14 cellular contexts compared by ENCODE assay signal in the genomic region with DNA sequence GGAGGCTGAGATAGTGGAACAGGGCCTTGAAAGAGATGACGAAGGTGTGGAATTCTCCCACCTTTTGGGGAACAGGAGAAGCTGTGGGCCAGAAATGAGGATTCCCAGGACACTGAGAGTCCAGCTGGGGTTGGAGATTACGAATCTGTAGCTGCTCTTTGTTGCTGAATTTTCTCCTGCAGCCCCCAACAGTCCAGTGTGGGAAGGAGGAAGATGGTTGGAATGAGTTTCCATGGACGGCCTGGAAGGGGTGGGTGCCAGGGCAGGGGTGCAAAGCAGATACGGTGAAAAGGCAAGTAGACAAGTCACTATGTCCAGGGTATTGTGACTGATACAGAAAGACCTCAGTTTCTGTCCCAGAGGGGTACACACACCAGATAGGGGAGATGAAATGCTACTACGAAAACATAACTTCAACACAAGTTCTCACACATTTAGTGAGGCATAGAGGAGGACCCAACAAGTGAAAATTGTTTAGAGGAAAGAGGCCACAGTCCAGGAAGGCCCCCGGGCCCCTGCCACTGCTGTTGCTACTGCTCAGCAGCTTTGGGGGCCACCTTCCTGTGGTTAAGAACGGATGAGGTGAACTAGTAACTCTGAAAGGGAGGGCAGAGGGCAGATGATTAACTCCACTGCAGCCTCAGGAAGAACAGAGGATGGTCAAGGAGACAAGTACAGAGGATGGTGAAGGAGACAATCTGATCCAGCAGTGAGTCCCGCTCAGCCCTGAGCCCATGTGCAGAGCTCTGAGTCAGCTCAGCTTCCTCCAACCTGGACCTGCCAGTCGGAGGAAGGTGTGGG. TPM values are rescaled to one million over a fixed set of nuclear protein-coding genes. Genes with fewer than 3 reads are reported as not detected.
DNase-seq lines count a peak whose midpoint lies in the region; ATAC-seq lines count a peak whose summit lies in the region.
"Had no signal": no experiment of that assay in that cellular context is flagged by ENCODE, and none has a peak within 500 bp of the region (broad histone marks: within the 10 kb centered on the region; RNA-seq: fewer than 3 reads in every experiment).

No MANE protein-coding gene starts in this region.

- ATAC-seq in activated T-cell treated with anti-CD3 and anti-CD28 coated beads, Interleukin-2, amount 50 U/mL, for 4 hours = peak; percentile 60 to 78
- peak; percentile 78 for ATAC-seq in HG02759 (IDR thresholded peaks at IDR 0.05; ENCODE audit: unreplicated experiment)
- peak; percentile 8 to 19 for ATAC-seq in stimulated activated naive B cell treated with anti-CD40 and anti-IgM and Interleukin-4, amounts not matched to agents 10 μg/mL and 1 μg/mL and 100 μg/mL, for 72 hours (replicated peaks)

- CTCF ChIA-PET in CD4-positive, alpha-beta memory T cell (lab: Charles Lee; ENCODE audit: partially characterized antibody) = interaction anchor here (2.5 to 7.3 kb wide), 2 partner anchors 20 to 96 kb away, joined by 12 to 43 read pairs; no protein-coding TSS in a partner anchor

- no peaks in the 10 kb centered on the region for H3K27me3 Mint-ChIP-seq in activated T-cell treated with anti-CD3 and anti-CD28 coated beads, Interleukin-2, amount 50 U/mL, for 4 hours (ENCODE audit: low read depth)
- peaks cover 4 to 6% of the 10 kb centered on the region in 2 donors for H3K27me3 Mint-ChIP-seq in stimulated activated naive B cell treated with anti-CD40 and anti-IgM and Interleukin-4, amounts not matched to agents 10 μg/mL and 1 μg/mL and 100 μg/mL, for 72 hours
- no peaks in the 10 kb centered on the region for H3K27me3 Mint-ChIP-seq in CD4-positive, alpha-beta memory T cell

- no peaks in the 10 kb centered on the region for H3K9me3 Mint-ChIP-seq in activated T-cell treated with anti-CD3 and anti-CD28 coated beads, Interleukin-2, amount 50 U/mL, for 4 hours
- H3K9me3 Mint-ChIP-seq in stimulated activated naive B cell treated with anti-CD40 and anti-IgM and Interleukin-4, amounts not matched to agents 10 μg/mL and 1 μg/mL and 100 μg/mL, for 72 hours = peaks cover 0 to 1% of the 10 kb centered on the region in 2 donors
- no peaks in the 10 kb centered on the region for H3K9me3 Mint-ChIP-seq in CD4-positive, alpha-beta memory T cell

- no peaks in the 10 kb centered on the region for H3K4me1 ChIP-seq in Karpas-422 (ENCODE audit: low read length)
- peaks cover 13% of the 10 kb centered on the region for H3K4me1 ChIP-seq in CD4-positive, alpha-beta memory T cell (ENCODE audit: insufficient read depth, low read length)
- peaks cover 6% of the 10 kb centered on the region for H3K4me1 ChIP-seq in effector memory CD4-positive, alpha-beta T cell (ENCODE audit: control insufficient read depth, insufficient read depth, low read length, poor library complexity, severe bottlenecking)
- H3K4me1 ChIP-seq: A549, colonic mucosa had no signal

- H3K36me3 ChIP-seq in Karpas-422 (ENCODE audit: insufficient read depth, low read length) = no peaks in the 10 kb centered on the region
- no peaks in the 10 kb centered on the region for H3K36me3 ChIP-seq in CD4-positive, alpha-beta memory T cell (ENCODE audit: insufficient read depth, low read length)
- H3K36me3 ChIP-seq in effector memory CD4-positive, alpha-beta T cell (ENCODE audit: control insufficient read depth, insufficient read depth, low read length) = no peaks in the 10 kb centered on the region
- H3K36me3 ChIP-seq: colonic mucosa had no signal

- H3K27ac ChIP-seq in Karpas-422 (ENCODE audit: low read length) = no peak overlapping the region
- H3K27ac ChIP-seq in CD4-positive, alpha-beta memory T cell (ENCODE audit: low read depth, low read length) = no peak overlapping the region
- H3K27ac ChIP-seq in effector memory CD4-positive, alpha-beta T cell (ENCODE audit: insufficient read depth, low read length, poor library complexity, severe bottlenecking) = no peak overlapping the region
- H3K27ac ChIP-seq: A549, colonic mucosa, hepatocyte, HL-60 had no signal

- POLR2A ChIA-PET in CD4-positive, alpha-beta memory T cell (lab: Charles Lee; ENCODE audit: partially characterized antibody) = interaction anchor here (2.3 kb wide), 1 partner anchor 18 kb away, joined by 11 read pairs; no protein-coding TSS in a partner anchor

- H3K4me3 Mint-ChIP-seq in activated T-cell treated with anti-CD3 and anti-CD28 coated beads, Interleukin-2, amount 50 U/mL, for 4 hours = no peak overlapping the region
- no peak overlapping the region for H3K4me3 Mint-ChIP-seq in stimulated activated naive B cell treated with anti-CD40 and anti-IgM and Interleukin-4, amounts not matched to agents 10 μg/mL and 1 μg/mL and 100 μg/mL, for 72 hours
- H3K4me3 Mint-ChIP-seq in CD4-positive, alpha-beta memory T cell = no peak overlapping the region

- H3K27ac Mint-ChIP-seq in stimulated activated naive B cell treated with anti-CD40 and anti-IgM and Interleukin-4, amounts not matched to agents 10 μg/mL and 1 μg/mL and 100 μg/mL, for 72 hours = no peak overlapping the region
- no peak overlapping the region for H3K27ac Mint-ChIP-seq in CD4-positive, alpha-beta memory T cell

- no peak for DNase-seq in activated T-cell treated with anti-CD3 and anti-CD28 coated beads, Interleukin-2, amount 50 U/mL, for 4 hours
- DNase-seq in activated T-cell treated with anti-CD3 and anti-CD28 coated beads, Interleukin-2, amount 50 U/mL, for 48 hours = no peak
- DNase-seq in Kasumi-1 (lab: John Stamatoyannopoulos, UW) (peak; percentile 46 to 73), Karpas-422 (no peak)
- DNase-seq in stimulated activated naive B cell treated with anti-CD40 and anti-IgM and Interleukin-4, amounts not matched to agents 10 μg/mL and 1 μg/mL and 100 μg/mL, for 72 hours = no peak
- DNase-seq in CD4-positive, alpha-beta memory T cell = no peak
- DNase-seq in effector memory CD4-positive, alpha-beta T cell = no peak
- DNase-seq: colonic mucosa, NCI-H2081 treated with DMSO at 0.1 percent for 48 hours had no signal

- H3K9me2 ChIP-seq in Karpas-422 (replicated peaks; ENCODE audit: insufficient read depth, low read length) = no peaks in the 10 kb centered on the region

- H3K4me1 Mint-ChIP-seq in activated T-cell treated with anti-CD3 and anti-CD28 coated beads, Interleukin-2, amount 50 U/mL, for 4 hours (ENCODE audit: low read depth) = peaks cover 13% of the 10 kb centered on the region
- H3K4me1 Mint-ChIP-seq in stimulated activated naive B cell treated with anti-CD40 and anti-IgM and Interleukin-4, amounts not matched to agents 10 μg/mL and 1 μg/mL and 100 μg/mL, for 72 hours = no peaks in the 10 kb centered on the region
- H3K4me1 Mint-ChIP-seq in CD4-positive, alpha-beta memory T cell = peaks cover 0 to 8% (median 1%) of the 10 kb centered on the region in 4 donors

- no peaks in the 10 kb centered on the region for H4K20me1 ChIP-seq in Karpas-422 (ENCODE audit: insufficient read depth, low read depth, low read length)

- H3K27me3 ChIP-seq in Karpas-422 (ENCODE audit: low read length) = no peaks in the 10 kb centered on the region
- H3K27me3 ChIP-seq in CD4-positive, alpha-beta memory T cell (ENCODE audit: insufficient read depth, low read length) = no peaks in the 10 kb centered on the region
- H3K27me3 ChIP-seq in effector memory CD4-positive, alpha-beta T cell (replicated peaks; ENCODE audit: control insufficient read depth, insufficient read depth, low read length, poor library complexity, severe bottlenecking) = no peaks in the 10 kb centered on the region
- H3K27me3 ChIP-seq: colonic mucosa, hepatocyte had no signal

- H3K4me2 ChIP-seq in Karpas-422 (ENCODE audit: low read depth, low read length, poor library complexity, severe bottlenecking) = no peak overlapping the region
- H3K4me2 ChIP-seq: A549, hepatocyte had no signal

- peaks cover 1% of the 10 kb centered on the region for H3K36me3 Mint-ChIP-seq in activated T-cell treated with anti-CD3 and anti-CD28 coated beads, Interleukin-2, amount 50 U/mL, for 4 hours (ENCODE audit: insufficient read depth)
- no peaks in the 10 kb centered on the region for H3K36me3 Mint-ChIP-seq in stimulated activated naive B cell treated with anti-CD40 and anti-IgM and Interleukin-4, amounts not matched to agents 10 μg/mL and 1 μg/mL and 100 μg/mL, for 72 hours
- no peaks in the 10 kb centered on the region for H3K36me3 Mint-ChIP-seq in CD4-positive, alpha-beta memory T cell

- intact Hi-C loops in CD4-positive, alpha-beta memory T cell (cut with micrococcal nuclease) = no loop called here

- no peak overlapping the region for H2AFZ ChIP-seq in Karpas-422 (ENCODE audit: low read length)
- H2AFZ ChIP-seq: hepatocyte had no signal

- H3K79me2 ChIP-seq in Karpas-422 (ENCODE audit: low read length) = no peaks in the 10 kb centered on the region
- H3K79me2 ChIP-seq: hepatocyte had no signal

- H3K9ac ChIP-seq in Karpas-422 (ENCODE audit: low read length) = no peak overlapping the region

- no peak overlapping the region for H3K4me3 ChIP-seq in Karpas-422 (ENCODE audit: low read length)
- no peak overlapping the region for H3K4me3 ChIP-seq in CD4-positive, alpha-beta memory T cell (ENCODE audit: low read length in 2 of 2)
- H3K4me3 ChIP-seq in effector memory CD4-positive, alpha-beta T cell (ENCODE audit: insufficient read depth, low read depth, low read length, poor library complexity, severe bottlenecking) = no peak overlapping the region
- H3K4me3 ChIP-seq: A549, colonic mucosa, hepatocyte had no signal

- H3K9me3 ChIP-seq in Karpas-422 (ENCODE audit: low read length) = no peaks in the 10 kb centered on the region
- no peaks in the 10 kb centered on the region for H3K9me3 ChIP-seq in CD4-positive, alpha-beta memory T cell (ENCODE audit: control insufficient read depth in 1 of 2, low read length in 2 of 2)
- H3K9me3 ChIP-seq in effector memory CD4-positive, alpha-beta T cell (ENCODE audit: control insufficient read depth, low read length) = no peaks in the 10 kb centered on the region
- H3K9me3 ChIP-seq: A549, colonic mucosa had no signal

RNA-seq across cellular contexts. Expression of a gene that starts 7.3 kb away (rescaled TPM):
- under 1 TPM; 0.30 to 0.53 (median 0.38) TPM for total RNA-seq in activated T-cell treated with anti-CD3 and anti-CD28 coated beads, Interleukin-2, amount 50 U/mL, for 4 hours
- not detected in 2 replicates for total RNA-seq in Karpas-422 (2014; rRNA removed; shearing (Covaris generic); ENCODE audit: low replicate concordance)
- total RNA-seq in CD4-positive, alpha-beta memory T cell = not detected
- polyA plus RNA-seq in CD4-positive, alpha-beta memory T cell = under 1 TPM; 0.93 to 0.95 TPM
- total RNA-seq: myocyte had no signal

RNA-seq across cellular contexts. Expression of a gene that starts 29.6 kb away (rescaled TPM):
- total RNA-seq in activated T-cell treated with anti-CD3 and anti-CD28 coated beads, Interleukin-2, amount 50 U/mL, for 4 hours = not detected
- not detected in 2 replicates for total RNA-seq in Karpas-422 (2014; rRNA removed; shearing (Covaris generic); ENCODE audit: low replicate concordance)
- total RNA-seq in CD4-positive, alpha-beta memory T cell = not detected
- not detected for polyA plus RNA-seq in CD4-positive, alpha-beta memory T cell
- total RNA-seq: myocyte had no signal
- polyA plus RNA-seq: A549 had no signal

RNA-seq across cellular contexts. Expression of a gene that starts 59.4 kb away (rescaled TPM):
- 10 to 100 TPM in 2 of 3 donors, 1 to 10 TPM in 1; 8.9 to 21.4 (median 16.5) TPM for total RNA-seq in activated T-cell treated with anti-CD3 and anti-CD28 coated beads, Interleukin-2, amount 50 U/mL, for 4 hours
- total RNA-seq in Karpas-422 (2014; rRNA removed; shearing (Covaris generic); ENCODE audit: low replicate concordance) = 1.6 and 1.7 TPM in 2 replicates
- 100 to 1,000 TPM; 131 to 136 TPM for total RNA-seq in CD4-positive, alpha-beta memory T cell
- polyA plus RNA-seq in CD4-positive, alpha-beta memory T cell = 100 to 1,000 TPM; 163 to 211 TPM
- total RNA-seq: hepatocyte, myocyte had no signal
- polyA plus RNA-seq: hepatocyte had no signal

Comparison
In these comparisons a context has a peak if more than half of its experiments do, and no peak if none do; other contexts are left out.
1. ATAC-seq: peak in every context shown above with its lines; median percentile 78 in HG02759; 69 in activated T-cell treated with anti-CD3 and anti-CD28 coated beads, Interleukin-2, amount 50 U/mL, for 4 hours; 14 in stimulated activated naive B cell treated with anti-CD40 and anti-IgM and Interleukin-4, amounts not matched to agents 10 μg/mL and 1 μg/mL and 100 μg/mL, for 72 hours.
2. DNase-seq: peak in Kasumi-1 (2 of 2); none in activated T-cell treated with anti-CD3 and anti-CD28 coated beads, Interleukin-2, amount 50 U/mL, for 4 hours (single experiment), activated T-cell treated with anti-CD3 and anti-CD28 coated beads, Interleukin-2, amount 50 U/mL, for 48 hours (0 of 2), stimulated activated naive B cell treated with anti-CD40 and anti-IgM and Interleukin-4, amounts not matched to agents 10 μg/mL and 1 μg/mL and 100 μg/mL, for 72 hours (single experiment), Karpas-422 (single experiment), CD4-positive, alpha-beta memory T cell (0 of 5) and effector memory CD4-positive, alpha-beta T cell (0 of 3).
3. RNA of a gene that starts 59.4 kb away (total RNA-seq): 131 to 136 TPM in CD4-positive, alpha-beta memory T cell; 8.9 to 21.4 TPM in activated T-cell treated with anti-CD3 and anti-CD28 coated beads, Interleukin-2, amount 50 U/mL, for 4 hours and 1.6 to 1.7 TPM in Karpas-422; every median in the first group is over 4 times any median in the second.